9 cellular contexts compared by ENCODE assay signal in the genomic region with DNA sequence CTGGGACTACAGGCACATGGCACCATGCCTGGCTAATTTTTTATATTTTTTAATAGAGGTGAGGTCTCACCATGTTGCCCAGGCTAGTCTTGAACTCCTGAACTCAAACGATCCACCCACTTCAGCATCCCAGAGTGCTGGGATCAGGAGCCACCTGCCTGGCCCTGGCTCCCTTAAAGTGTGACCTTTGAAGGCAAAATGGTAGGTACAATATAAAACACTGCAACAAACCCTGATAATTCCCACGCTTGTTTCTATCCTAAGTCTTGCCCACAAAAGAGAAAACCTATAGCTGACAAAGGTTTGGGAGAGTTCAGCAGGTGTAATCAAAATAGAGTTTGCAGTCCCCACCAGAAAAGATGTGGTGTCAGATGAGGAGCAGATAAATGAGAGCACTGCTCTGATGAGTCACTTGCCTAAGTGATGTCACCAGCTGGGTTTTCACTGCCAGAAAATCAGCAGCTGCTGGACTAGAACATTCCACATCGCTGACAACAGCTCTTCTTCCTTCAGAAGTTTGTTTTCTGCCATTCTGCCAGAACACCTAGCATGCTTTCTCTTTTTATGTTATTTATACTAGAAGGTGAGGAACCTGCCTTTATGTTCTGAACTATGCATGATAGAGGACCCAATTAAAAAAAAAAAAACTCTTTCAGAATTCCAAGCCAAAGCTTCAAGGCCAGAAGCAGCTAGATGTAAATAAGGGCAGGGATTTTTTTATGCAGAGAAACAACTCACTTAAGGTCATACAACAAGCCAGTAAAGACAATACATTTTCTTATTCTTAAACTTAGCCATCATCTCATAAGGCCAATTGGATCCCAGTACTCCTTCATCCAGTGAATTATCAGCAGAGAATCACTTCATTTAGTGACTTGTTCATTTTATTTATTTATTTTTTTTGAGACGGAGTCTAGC. TPM values are rescaled to one million over a fixed set of nuclear protein-coding genes. Genes with fewer than 3 reads are reported as not detected.
DNase-seq lines count a peak whose midpoint lies in the region; ATAC-seq and TF ChIP-seq lines count a peak whose summit lies in the region.
"Had no signal": no experiment of that assay in that cellular context is flagged by ENCODE, and none has a peak within 500 bp of the region (broad histone marks: within the 10 kb centered on the region; RNA-seq: fewer than 3 reads in every experiment).

No MANE protein-coding gene starts in this region.

- H3K4me3 ChIP-seq in fibroblast of the aortic adventitia (ENCODE audit: low read depth, low read length) (no peak overlapping the region), smooth muscle cell (no peak overlapping the region)
- H3K4me3 ChIP-seq: stomach had no signal

- H3K79me2 ChIP-seq in smooth muscle cell (ENCODE audit: low read depth) = no peaks in the 10 kb centered on the region

- H3K4me3 Mint-ChIP-seq in activated T-cell treated with anti-CD3 and anti-CD28 coated beads, Interleukin-2, amount 50 U/mL, for 4 hours = no peak overlapping the region
- no peak overlapping the region for H3K4me3 Mint-ChIP-seq in nephron progenitor cell
- H3K4me3 Mint-ChIP-seq in activated T-helper 2 cell treated with anti-CD3 and anti-CD28 coated beads, Interferon-gamma antibody, Interleukin-2, Interleukin-4, amounts not matched to agents 10 μg/mL and 5 μg/mL and 100 μg/mL, durations not matched to agents 14 hours and 24 hours and 36 hours (ENCODE audit: low read depth) = no peak overlapping the region

- H3K27ac Mint-ChIP-seq in nephron progenitor cell = no peak overlapping the region
- no peak overlapping the region for H3K27ac Mint-ChIP-seq in activated T-helper 2 cell treated with anti-CD3 and anti-CD28 coated beads, Interferon-gamma antibody, Interleukin-2, Interleukin-4, amounts not matched to agents 10 μg/mL and 5 μg/mL and 100 μg/mL, durations not matched to agents 14 hours and 24 hours and 36 hours

- no peak for DNase-seq in activated T-cell treated with anti-CD3 and anti-CD28 coated beads, Interleukin-2, amount 50 U/mL, for 4 hours
- DNase-seq in activated T-cell treated with anti-CD3 and anti-CD28 coated beads, Interleukin-2, amount 50 U/mL, for 1 hour = no peak
- DNase-seq in SHP77 (lab: John Stamatoyannopoulos, UW) (peak; percentile 24 to 68), fibroblast of the aortic adventitia (ENCODE audit: low read depth) (peak; percentile 81), smooth muscle cell (lab: John Stamatoyannopoulos, UW; ENCODE audit: unreplicated experiment) (no peak), NCI-H187 treated with DMSO at 0.1 percent for 48 hours (lab: John Stamatoyannopoulos, UW) (no peak), nephron progenitor cell (no peak)
- DNase-seq in activated T-helper 2 cell treated with anti-CD3 and anti-CD28 coated beads, Interferon-gamma antibody, Interleukin-2, Interleukin-4, amounts not matched to agents 10 μg/mL and 5 μg/mL and 100 μg/mL, durations not matched to agents 14 hours and 24 hours and 36 hours (ENCODE audit: low spot score) = no peak
- DNase-seq: stomach had no signal

- TF ChIP-seq CTCF in fibroblast of the aortic adventitia (IDR thresholded peaks at IDR 0.05; ENCODE audit: insufficient read depth, low read length) (no peak), smooth muscle cell (IDR thresholded peaks at IDR 0.05; ENCODE audit: borderline replicate concordance, insufficient read depth, poor library complexity, severe bottlenecking) (no peak), nephron progenitor cell (IDR thresholded peaks at IDR 0.05) (no peak)

- no peaks in the 10 kb centered on the region for H3K4me1 ChIP-seq in smooth muscle cell (ENCODE audit: low read depth)
- H3K4me1 ChIP-seq: stomach had no signal

- no peaks in the 10 kb centered on the region for H3K9me3 Mint-ChIP-seq in activated T-cell treated with anti-CD3 and anti-CD28 coated beads, Interleukin-2, amount 50 U/mL, for 4 hours
- H3K9me3 Mint-ChIP-seq in nephron progenitor cell = peaks cover 18% of the 10 kb centered on the region
- H3K9me3 Mint-ChIP-seq in activated T-helper 2 cell treated with anti-CD3 and anti-CD28 coated beads, Interferon-gamma antibody, Interleukin-2, Interleukin-4, amounts not matched to agents 10 μg/mL and 5 μg/mL and 100 μg/mL, durations not matched to agents 14 hours and 24 hours and 36 hours = peaks cover 3% of the 10 kb centered on the region

- H3K27me3 ChIP-seq in smooth muscle cell (ENCODE audit: low read depth) = no peaks in the 10 kb centered on the region
- H3K27me3 ChIP-seq: stomach had no signal

- H3F3A ChIP-seq in smooth muscle cell (ENCODE audit: low read depth) = peaks cover 12% of the 10 kb centered on the region

- no peaks in the 10 kb centered on the region for H4K20me1 ChIP-seq in smooth muscle cell (ENCODE audit: low read depth)

- ATAC-seq in activated T-cell treated with anti-CD3 and anti-CD28 coated beads, Interleukin-2, amount 50 U/mL, for 4 hours = peak; percentile 80

- no peaks in the 10 kb centered on the region for H3K27me3 Mint-ChIP-seq in activated T-cell treated with anti-CD3 and anti-CD28 coated beads, Interleukin-2, amount 50 U/mL, for 4 hours (ENCODE audit: low read depth)
- H3K27me3 Mint-ChIP-seq in nephron progenitor cell (ENCODE audit: low read depth, poor library complexity) = peaks cover 32% of the 10 kb centered on the region
- H3K27me3 Mint-ChIP-seq in activated T-helper 2 cell treated with anti-CD3 and anti-CD28 coated beads, Interferon-gamma antibody, Interleukin-2, Interleukin-4, amounts not matched to agents 10 μg/mL and 5 μg/mL and 100 μg/mL, durations not matched to agents 14 hours and 24 hours and 36 hours (ENCODE audit: low read depth) = peaks cover 5% of the 10 kb centered on the region

- H3K27ac ChIP-seq in smooth muscle cell (ENCODE audit: low read depth) = peak overlapping the region; percentile 60

- no peaks in the 10 kb centered on the region for H3K9me3 ChIP-seq in smooth muscle cell (replicated peaks; ENCODE audit: low read depth)

- intact Hi-C loops in activated T-helper 2 cell treated with anti-CD3 and anti-CD28 coated beads, Interferon-gamma antibody, Interleukin-2, Interleukin-4, amounts not matched to agents 10 μg/mL and 5 μg/mL and 100 μg/mL, durations not matched to agents 14 hours and 24 hours and 36 hours (cut with micrococcal nuclease) = no loop called here

- no peak overlapping the region for H3K4me2 ChIP-seq in smooth muscle cell

- H2AFZ ChIP-seq in smooth muscle cell (ENCODE audit: low read depth) = no peak overlapping the region

- H3K4me1 Mint-ChIP-seq in activated T-cell treated with anti-CD3 and anti-CD28 coated beads, Interleukin-2, amount 50 U/mL, for 4 hours (ENCODE audit: low read depth) = peaks cover 6% of the 10 kb centered on the region
- no peaks in the 10 kb centered on the region for H3K4me1 Mint-ChIP-seq in nephron progenitor cell
- peaks cover 7% of the 10 kb centered on the region for H3K4me1 Mint-ChIP-seq in activated T-helper 2 cell treated with anti-CD3 and anti-CD28 coated beads, Interferon-gamma antibody, Interleukin-2, Interleukin-4, amounts not matched to agents 10 μg/mL and 5 μg/mL and 100 μg/mL, durations not matched to agents 14 hours and 24 hours and 36 hours (ENCODE audit: low read depth)

- WGBS in smooth muscle cell (ENCODE audit: low lambda C conversion rate) = 63% methylated on average over 4 of the region's 4 CpGs

- no peak overlapping the region for H3K9ac ChIP-seq in smooth muscle cell (ENCODE audit: low read depth)

- H3K36me3 Mint-ChIP-seq in activated T-cell treated with anti-CD3 and anti-CD28 coated beads, Interleukin-2, amount 50 U/mL, for 4 hours (ENCODE audit: insufficient read depth) = no peaks in the 10 kb centered on the region
- H3K36me3 Mint-ChIP-seq in nephron progenitor cell (ENCODE audit: low read depth) = peaks cover 9% of the 10 kb centered on the region
- H3K36me3 Mint-ChIP-seq in activated T-helper 2 cell treated with anti-CD3 and anti-CD28 coated beads, Interferon-gamma antibody, Interleukin-2, Interleukin-4, amounts not matched to agents 10 μg/mL and 5 μg/mL and 100 μg/mL, durations not matched to agents 14 hours and 24 hours and 36 hours (ENCODE audit: low read depth) = no peaks in the 10 kb centered on the region

- no peaks in the 10 kb centered on the region for H3K36me3 ChIP-seq in smooth muscle cell (ENCODE audit: low read depth)
- H3K36me3 ChIP-seq: stomach had no signal

RNA-seq across cellular contexts. Expression of gene PURB, which starts 18.0 kb away (rescaled TPM):
- total RNA-seq in activated T-cell treated with anti-CD3 and anti-CD28 coated beads, Interleukin-2, amount 50 U/mL, for 4 hours = 10 to 100 TPM; 28.9 to 34.4 (median 30.6) TPM
- 10.5 and 27.2 TPM in 2 replicates for total RNA-seq in fibroblast of the aortic adventitia (ENCODE audit: low replicate concordance)
- total RNA-seq in smooth muscle cell = 24.3 and 25.3 TPM in 2 replicates
- 2.3 and 4.5 TPM in 2 replicates for polyA plus RNA-seq in smooth muscle cell
- total RNA-seq in activated T-helper 2 cell treated with anti-CD3 and anti-CD28 coated beads, Interferon-gamma antibody, Interleukin-2, Interleukin-4, amounts not matched to agents 10 μg/mL and 5 μg/mL and 100 μg/mL, durations not matched to agents 14 hours and 24 hours and 36 hours = 32.9 and 33.9 TPM in 2 replicates

RNA-seq across cellular contexts. Expression of gene H2AZ2, which starts 19.4 kb away (rescaled TPM):
- total RNA-seq in activated T-cell treated with anti-CD3 and anti-CD28 coated beads, Interleukin-2, amount 50 U/mL, for 4 hours = 100 to 1,000 TPM; 128 to 140 (median 133) TPM
- total RNA-seq in fibroblast of the aortic adventitia (ENCODE audit: low replicate concordance) (69.1 and 122 TPM in 2 replicates), smooth muscle cell (135 and 143 TPM in 2 replicates)
- 117 and 122 TPM in 2 replicates for polyA plus RNA-seq in smooth muscle cell
- 204 and 208 TPM in 2 replicates for total RNA-seq in activated T-helper 2 cell treated with anti-CD3 and anti-CD28 coated beads, Interferon-gamma antibody, Interleukin-2, Interleukin-4, amounts not matched to agents 10 μg/mL and 5 μg/mL and 100 μg/mL, durations not matched to agents 14 hours and 24 hours and 36 hours

Comparison
In these comparisons a context has a peak if more than half of its experiments do, and no peak if none do; other contexts are left out.
1. DNase-seq: peak in SHP77 (2 of 2) and fibroblast of the aortic adventitia (single experiment); none in activated T-cell treated with anti-CD3 and anti-CD28 coated beads, Interleukin-2, amount 50 U/mL, for 4 hours (single experiment), activated T-cell treated with anti-CD3 and anti-CD28 coated beads, Interleukin-2, amount 50 U/mL, for 1 hour (single experiment), smooth muscle cell (single experiment), NCI-H187 treated with DMSO at 0.1 percent for 48 hours (single experiment), nephron progenitor cell (single experiment) and activated T-helper 2 cell treated with anti-CD3 and anti-CD28 coated beads, Interferon-gamma antibody, Interleukin-2, Interleukin-4, amounts not matched to agents 10 μg/mL and 5 μg/mL and 100 μg/mL, durations not matched to agents 14 hours and 24 hours and 36 hours (single experiment).